In the genomic region with DNA sequence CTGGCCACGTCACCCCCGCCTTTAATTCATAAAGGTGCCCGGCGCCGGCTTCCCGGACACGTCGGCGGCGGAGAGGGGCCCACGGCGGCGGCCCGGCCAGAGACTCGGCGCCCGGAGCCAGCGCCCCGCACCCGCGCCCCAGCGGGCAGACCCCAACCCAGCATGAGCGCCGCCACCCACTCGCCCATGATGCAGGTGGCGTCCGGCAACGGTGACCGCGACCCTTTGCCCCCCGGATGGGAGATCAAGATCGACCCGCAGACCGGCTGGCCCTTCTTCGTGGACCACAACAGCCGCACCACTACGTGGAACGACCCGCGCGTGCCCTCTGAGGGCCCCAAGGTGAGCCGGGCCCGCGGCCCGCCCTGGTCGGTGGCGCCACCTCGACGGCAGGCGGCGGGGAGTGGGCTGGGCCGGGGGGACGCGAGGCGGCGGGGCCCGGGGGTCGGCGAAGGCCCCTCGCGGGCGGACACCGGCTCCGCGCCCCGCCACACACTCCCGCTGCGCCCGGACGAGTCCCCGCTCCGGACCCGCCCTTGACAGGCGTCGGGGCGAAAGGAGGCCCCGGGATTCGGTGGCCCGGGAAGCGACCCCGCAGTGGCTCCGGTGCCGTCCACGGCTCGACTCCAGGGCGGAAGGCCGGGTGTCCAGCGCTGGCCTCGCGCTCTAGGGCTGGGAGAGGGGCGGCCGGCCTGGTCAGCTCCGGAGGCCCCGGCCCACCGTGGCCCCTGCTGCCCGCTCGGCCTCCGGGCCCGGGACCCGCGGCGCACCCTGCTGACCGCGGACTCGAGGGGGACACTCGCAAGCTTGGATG, we compare ENCODE assay signal across 1 cellular context.
TF ChIP-seq lines count a peak whose summit lies in the region.

No MANE protein-coding gene starts in this region.

TF ChIP-seq in HEK293, 187 proteins besides CTCF, POLR2A, EP300 and RAD21 (continued from another document and continues in another):
- TF ChIP-seq, protein P1, sequence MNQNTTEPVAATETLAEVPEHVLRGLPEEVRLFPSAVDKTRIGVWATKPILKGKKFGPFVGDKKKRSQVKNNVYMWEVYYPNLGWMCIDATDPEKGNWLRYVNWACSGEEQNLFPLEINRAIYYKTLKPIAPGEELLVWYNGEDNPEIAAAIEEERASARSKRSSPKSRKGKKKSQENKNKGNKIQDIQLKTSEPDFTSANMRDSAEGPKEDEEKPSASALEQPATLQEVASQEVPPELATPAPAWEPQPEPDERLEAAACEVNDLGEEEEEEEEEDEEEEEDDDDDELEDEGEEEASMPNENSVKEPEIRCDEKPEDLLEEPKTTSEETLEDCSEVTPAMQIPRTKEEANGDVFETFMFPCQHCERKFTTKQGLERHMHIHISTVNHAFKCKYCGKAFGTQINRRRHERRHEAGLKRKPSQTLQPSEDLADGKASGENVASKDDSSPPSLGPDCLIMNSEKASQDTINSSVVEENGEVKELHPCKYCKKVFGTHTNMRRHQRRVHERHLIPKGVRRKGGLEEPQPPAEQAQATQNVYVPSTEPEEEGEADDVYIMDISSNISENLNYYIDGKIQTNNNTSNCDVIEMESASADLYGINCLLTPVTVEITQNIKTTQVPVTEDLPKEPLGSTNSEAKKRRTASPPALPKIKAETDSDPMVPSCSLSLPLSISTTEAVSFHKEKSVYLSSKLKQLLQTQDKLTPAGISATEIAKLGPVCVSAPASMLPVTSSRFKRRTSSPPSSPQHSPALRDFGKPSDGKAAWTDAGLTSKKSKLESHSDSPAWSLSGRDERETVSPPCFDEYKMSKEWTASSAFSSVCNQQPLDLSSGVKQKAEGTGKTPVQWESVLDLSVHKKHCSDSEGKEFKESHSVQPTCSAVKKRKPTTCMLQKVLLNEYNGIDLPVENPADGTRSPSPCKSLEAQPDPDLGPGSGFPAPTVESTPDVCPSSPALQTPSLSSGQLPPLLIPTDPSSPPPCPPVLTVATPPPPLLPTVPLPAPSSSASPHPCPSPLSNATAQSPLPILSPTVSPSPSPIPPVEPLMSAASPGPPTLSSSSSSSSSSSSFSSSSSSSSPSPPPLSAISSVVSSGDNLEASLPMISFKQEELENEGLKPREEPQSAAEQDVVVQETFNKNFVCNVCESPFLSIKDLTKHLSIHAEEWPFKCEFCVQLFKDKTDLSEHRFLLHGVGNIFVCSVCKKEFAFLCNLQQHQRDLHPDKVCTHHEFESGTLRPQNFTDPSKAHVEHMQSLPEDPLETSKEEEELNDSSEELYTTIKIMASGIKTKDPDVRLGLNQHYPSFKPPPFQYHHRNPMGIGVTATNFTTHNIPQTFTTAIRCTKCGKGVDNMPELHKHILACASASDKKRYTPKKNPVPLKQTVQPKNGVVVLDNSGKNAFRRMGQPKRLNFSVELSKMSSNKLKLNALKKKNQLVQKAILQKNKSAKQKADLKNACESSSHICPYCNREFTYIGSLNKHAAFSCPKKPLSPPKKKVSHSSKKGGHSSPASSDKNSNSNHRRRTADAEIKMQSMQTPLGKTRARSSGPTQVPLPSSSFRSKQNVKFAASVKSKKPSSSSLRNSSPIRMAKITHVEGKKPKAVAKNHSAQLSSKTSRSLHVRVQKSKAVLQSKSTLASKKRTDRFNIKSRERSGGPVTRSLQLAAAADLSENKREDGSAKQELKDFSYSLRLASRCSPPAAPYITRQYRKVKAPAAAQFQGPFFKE (tag by site-specific recombination; IDR thresholded peaks at IDR 0.05; ENCODE audit: borderline replicate concordance) = no peak
- TF ChIP-seq BCL11B (tag by site-specific recombination; IDR thresholded peaks at IDR 0.05; ENCODE audit: low read depth) (no peak), GLI2 (tag by site-specific recombination; IDR thresholded peaks at IDR 0.05; ENCODE audit: borderline replicate concordance, low read depth) (no peak), ZNF416 (tag by site-specific recombination; IDR thresholded peaks at IDR 0.05) (no peak), PRDM1 (tag by site-specific recombination; IDR thresholded peaks at IDR 0.05) (no peak), BCL11A (tag by site-specific recombination; IDR thresholded peaks at IDR 0.05; ENCODE audit: low read depth) (no peak), ZNF610 (tag by site-specific recombination; IDR thresholded peaks at IDR 0.05; ENCODE audit: borderline replicate concordance) (no peak), ZNF777 (tag by site-specific recombination; IDR thresholded peaks at IDR 0.05; ENCODE audit: borderline replicate concordance) (no peak), ZNF623 (tag by site-specific recombination; IDR thresholded peaks at IDR 0.05) (no peak), ZNF433 (tag by site-specific recombination; IDR thresholded peaks at IDR 0.05; ENCODE audit: low read depth) (no peak), ZNF302 (tag by site-specific recombination; IDR thresholded peaks at IDR 0.05; ENCODE audit: low read depth) (no peak), ZNF785 (tag by site-specific recombination; IDR thresholded peaks at IDR 0.05) (no peak), HOXD13 (CRISPR knock-in tag; IDR thresholded peaks at IDR 0.05; ENCODE audit: borderline replicate concordance) (no peak), ZNF335 (tag by site-specific recombination; conservative IDR thresholded peaks at IDR 0.05) (no peak), ZBTB20 (tag by site-specific recombination; IDR thresholded peaks at IDR 0.05) (peak; percentile 27), ZBTB48 (tag by site-specific recombination; IDR thresholded peaks at IDR 0.05) (no peak), ZNF792 (tag by site-specific recombination; IDR thresholded peaks at IDR 0.05) (no peak), HOXC10 (CRISPR knock-in tag; IDR thresholded peaks at IDR 0.05) (no peak), ZNF426 (tag by site-specific recombination; IDR thresholded peaks at IDR 0.05) (no peak), KLF9 (tag by site-specific recombination; IDR thresholded peaks at IDR 0.05; ENCODE audit: low read depth) (no peak), ZNF596 (tag by site-specific recombination; IDR thresholded peaks at IDR 0.05) (peak; percentile 27; the same call in 1 of the 2 replicates), ZNF324 (tag by site-specific recombination; IDR thresholded peaks at IDR 0.05) (no peak), ZNF248 (tag by site-specific recombination; IDR thresholded peaks at IDR 0.05) (no peak), ZNF837 (tag by site-specific recombination; IDR thresholded peaks at IDR 0.05) (no peak), SP2 (tag by site-specific recombination; IDR thresholded peaks at IDR 0.05) (no peak)
- TF ChIP-seq, protein P2, sequence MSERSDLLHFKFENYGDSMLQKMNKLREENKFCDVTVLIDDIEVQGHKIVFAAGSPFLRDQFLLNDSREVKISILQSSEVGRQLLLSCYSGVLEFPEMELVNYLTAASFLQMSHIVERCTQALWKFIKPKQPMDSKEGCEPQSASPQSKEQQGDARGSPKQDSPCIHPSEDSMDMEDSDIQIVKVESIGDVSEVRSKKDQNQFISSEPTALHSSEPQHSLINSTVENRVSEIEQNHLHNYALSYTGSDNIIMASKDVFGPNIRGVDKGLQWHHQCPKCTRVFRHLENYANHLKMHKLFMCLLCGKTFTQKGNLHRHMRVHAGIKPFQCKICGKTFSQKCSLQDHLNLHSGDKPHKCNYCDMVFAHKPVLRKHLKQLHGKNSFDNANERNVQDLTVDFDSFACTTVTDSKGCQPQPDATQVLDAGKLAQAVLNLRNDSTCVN (tag by site-specific recombination; optimal IDR thresholded peaks at IDR 0.05) = peak; percentile 50
- TF ChIP-seq, protein P3, sequence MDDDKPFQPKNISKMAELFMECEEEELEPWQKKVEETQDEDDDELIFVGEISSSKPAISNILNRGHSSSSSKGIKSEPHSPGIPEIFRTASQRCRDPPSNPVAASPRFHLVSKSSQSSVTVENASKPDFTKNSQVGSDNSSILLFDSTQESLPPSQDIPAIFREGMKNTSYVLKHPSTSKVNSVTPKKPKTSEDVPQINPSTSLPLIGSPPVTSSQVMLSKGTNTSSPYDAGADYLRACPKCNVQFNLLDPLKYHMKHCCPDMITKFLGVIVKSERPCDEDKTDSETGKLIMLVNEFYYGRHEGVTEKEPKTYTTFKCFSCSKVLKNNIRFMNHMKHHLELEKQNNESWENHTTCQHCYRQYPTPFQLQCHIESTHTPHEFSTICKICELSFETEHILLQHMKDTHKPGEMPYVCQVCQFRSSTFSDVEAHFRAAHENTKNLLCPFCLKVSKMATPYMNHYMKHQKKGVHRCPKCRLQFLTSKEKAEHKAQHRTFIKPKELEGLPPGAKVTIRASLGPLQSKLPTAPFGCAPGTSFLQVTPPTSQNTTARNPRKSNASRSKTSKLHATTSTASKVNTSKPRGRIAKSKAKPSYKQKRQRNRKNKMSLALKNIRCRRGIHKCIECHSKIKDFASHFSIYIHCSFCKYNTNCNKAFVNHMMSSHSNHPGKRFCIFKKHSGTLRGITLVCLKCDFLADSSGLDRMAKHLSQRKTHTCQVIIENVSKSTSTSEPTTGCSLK (tag by site-specific recombination; IDR thresholded peaks at IDR 0.05) = no peak
- TF ChIP-seq, protein P4, sequence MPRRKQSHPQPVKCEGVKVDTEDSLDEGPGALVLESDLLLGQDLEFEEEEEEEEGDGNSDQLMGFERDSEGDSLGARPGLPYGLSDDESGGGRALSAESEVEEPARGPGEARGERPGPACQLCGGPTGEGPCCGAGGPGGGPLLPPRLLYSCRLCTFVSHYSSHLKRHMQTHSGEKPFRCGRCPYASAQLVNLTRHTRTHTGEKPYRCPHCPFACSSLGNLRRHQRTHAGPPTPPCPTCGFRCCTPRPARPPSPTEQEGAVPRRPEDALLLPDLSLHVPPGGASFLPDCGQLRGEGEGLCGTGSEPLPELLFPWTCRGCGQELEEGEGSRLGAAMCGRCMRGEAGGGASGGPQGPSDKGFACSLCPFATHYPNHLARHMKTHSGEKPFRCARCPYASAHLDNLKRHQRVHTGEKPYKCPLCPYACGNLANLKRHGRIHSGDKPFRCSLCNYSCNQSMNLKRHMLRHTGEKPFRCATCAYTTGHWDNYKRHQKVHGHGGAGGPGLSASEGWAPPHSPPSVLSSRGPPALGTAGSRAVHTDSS (tag by site-specific recombination; IDR thresholded peaks at IDR 0.05) = no peak
- TF ChIP-seq, protein P5, sequence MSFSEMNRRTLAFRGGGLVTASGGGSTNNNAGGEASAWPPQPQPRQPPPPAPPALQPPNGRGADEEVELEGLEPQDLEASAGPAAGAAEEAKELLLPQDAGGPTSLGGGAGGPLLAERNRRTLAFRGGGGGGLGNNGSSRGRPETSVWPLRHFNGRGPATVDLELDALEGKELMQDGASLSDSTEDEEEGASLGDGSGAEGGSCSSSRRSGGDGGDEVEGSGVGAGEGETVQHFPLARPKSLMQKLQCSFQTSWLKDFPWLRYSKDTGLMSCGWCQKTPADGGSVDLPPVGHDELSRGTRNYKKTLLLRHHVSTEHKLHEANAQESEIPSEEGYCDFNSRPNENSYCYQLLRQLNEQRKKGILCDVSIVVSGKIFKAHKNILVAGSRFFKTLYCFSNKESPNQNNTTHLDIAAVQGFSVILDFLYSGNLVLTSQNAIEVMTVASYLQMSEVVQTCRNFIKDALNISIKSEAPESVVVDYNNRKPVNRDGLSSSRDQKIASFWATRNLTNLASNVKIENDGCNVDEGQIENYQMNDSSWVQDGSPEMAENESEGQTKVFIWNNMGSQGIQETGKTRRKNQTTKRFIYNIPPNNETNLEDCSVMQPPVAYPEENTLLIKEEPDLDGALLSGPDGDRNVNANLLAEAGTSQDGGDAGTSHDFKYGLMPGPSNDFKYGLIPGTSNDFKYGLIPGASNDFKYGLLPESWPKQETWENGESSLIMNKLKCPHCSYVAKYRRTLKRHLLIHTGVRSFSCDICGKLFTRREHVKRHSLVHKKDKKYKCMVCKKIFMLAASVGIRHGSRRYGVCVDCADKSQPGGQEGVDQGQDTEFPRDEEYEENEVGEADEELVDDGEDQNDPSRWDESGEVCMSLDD (tag by site-specific recombination; IDR thresholded peaks at IDR 0.05) = 0 out of 2 replicates have a peak, but pooled peaks have one; percentile 28
- TF ChIP-seq, protein P6, sequence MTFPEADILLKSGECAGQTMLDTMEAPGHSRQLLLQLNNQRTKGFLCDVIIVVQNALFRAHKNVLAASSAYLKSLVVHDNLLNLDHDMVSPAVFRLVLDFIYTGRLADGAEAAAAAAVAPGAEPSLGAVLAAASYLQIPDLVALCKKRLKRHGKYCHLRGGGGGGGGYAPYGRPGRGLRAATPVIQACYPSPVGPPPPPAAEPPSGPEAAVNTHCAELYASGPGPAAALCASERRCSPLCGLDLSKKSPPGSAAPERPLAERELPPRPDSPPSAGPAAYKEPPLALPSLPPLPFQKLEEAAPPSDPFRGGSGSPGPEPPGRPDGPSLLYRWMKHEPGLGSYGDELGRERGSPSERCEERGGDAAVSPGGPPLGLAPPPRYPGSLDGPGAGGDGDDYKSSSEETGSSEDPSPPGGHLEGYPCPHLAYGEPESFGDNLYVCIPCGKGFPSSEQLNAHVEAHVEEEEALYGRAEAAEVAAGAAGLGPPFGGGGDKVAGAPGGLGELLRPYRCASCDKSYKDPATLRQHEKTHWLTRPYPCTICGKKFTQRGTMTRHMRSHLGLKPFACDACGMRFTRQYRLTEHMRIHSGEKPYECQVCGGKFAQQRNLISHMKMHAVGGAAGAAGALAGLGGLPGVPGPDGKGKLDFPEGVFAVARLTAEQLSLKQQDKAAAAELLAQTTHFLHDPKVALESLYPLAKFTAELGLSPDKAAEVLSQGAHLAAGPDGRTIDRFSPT (tag by site-specific recombination; IDR thresholded peaks at IDR 0.05) = peak; percentile 30; the same call in 1 of the 2 replicates
- TF ChIP-seq, protein P7, sequence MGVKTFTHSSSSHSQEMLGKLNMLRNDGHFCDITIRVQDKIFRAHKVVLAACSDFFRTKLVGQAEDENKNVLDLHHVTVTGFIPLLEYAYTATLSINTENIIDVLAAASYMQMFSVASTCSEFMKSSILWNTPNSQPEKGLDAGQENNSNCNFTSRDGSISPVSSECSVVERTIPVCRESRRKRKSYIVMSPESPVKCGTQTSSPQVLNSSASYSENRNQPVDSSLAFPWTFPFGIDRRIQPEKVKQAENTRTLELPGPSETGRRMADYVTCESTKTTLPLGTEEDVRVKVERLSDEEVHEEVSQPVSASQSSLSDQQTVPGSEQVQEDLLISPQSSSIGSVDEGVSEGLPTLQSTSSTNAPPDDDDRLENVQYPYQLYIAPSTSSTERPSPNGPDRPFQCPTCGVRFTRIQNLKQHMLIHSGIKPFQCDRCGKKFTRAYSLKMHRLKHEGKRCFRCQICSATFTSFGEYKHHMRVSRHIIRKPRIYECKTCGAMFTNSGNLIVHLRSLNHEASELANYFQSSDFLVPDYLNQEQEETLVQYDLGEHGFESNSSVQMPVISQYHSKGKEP (tag by site-specific recombination; IDR thresholded peaks at IDR 0.05) = no peak
- TF ChIP-seq, protein P8, sequence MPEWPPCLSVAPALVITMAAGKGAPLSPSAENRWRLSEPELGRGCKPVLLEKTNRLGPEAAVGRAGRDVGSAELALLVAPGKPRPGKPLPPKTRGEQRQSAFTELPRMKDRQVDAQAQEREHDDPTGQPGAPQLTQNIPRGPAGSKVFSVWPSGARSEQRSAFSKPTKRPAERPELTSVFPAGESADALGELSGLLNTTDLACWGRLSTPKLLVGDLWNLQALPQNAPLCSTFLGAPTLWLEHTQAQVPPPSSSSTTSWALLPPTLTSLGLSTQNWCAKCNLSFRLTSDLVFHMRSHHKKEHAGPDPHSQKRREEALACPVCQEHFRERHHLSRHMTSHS (tag by site-specific recombination; IDR thresholded peaks at IDR 0.05) = no peak
- TF ChIP-seq, protein P9, sequence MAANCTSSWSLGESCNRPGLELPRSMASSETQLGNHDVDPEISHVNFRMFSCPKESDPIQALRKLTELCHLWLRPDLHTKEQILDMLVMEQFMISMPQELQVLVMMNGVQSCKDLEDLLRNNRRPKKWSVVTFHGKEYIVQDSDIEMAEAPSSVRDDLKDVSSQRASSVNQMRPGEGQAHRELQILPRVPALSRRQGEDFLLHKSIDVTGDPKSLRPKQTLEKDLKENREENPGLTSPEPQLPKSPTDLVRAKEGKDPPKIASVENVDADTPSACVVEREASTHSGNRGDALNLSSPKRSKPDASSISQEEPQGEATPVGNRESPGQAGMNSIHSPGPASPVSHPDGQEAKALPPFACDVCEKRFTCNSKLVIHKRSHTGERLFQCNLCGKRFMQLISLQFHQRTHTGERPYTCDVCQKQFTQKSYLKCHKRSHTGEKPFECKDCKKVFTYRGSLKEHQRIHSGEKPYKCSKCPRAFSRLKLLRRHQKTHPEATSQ (tag by site-specific recombination; IDR thresholded peaks at IDR 0.05) = no peak
